16 cellular contexts compared by ENCODE assay signal in the genomic region with DNA sequence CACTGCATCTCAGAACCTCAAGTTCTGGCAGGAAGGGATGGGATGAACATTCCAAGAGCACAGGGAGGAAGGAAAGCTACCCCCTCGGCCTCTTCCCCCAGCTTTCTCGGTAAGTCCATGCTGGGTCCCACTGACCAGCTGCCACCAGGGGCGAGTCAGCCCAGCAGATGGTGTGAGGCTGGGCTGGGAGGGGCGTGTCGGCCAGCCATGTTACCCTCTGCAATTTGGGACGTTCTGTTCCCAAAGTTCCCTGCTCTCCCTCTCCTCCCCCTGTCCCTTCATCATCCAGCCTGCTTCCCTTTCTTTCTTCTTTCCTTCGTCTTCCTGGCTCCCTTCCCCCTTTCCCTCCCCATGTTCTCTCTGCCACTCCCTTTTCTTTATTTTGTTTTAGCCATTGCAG.
"Had no signal": no experiment of that assay in that cellular context is flagged by ENCODE, and none has a peak within 500 bp of the region (broad histone marks: within the 10 kb centered on the region; RNA-seq: fewer than 3 reads in every experiment).

No MANE protein-coding gene starts in this region.

- H3K36me3 Mint-ChIP-seq: activated naive CD4-positive, alpha-beta T cell treated with anti-CD3 and anti-CD28 coated beads, Interleukin-2, amount 50 U/mL, for 24 hours; natural killer cell treated with Interleukin-12 subunit alpha and Interleukin-12 subunit beta and Interleukin-15 and Interleukin-18, amount 100 ng/mL, for 72 hours had no signal

- H3K27ac ChIP-seq: tibial artery, uterus had no signal

- ATAC-seq: mucosa of descending colon; natural killer cell treated with Interleukin-12 subunit alpha and Interleukin-12 subunit beta and Interleukin-15 and Interleukin-18, amount 100 ng/mL, for 72 hours had no signal

- H3K9me3 Mint-ChIP-seq: activated naive CD4-positive, alpha-beta T cell treated with anti-CD3 and anti-CD28 coated beads, Interleukin-2, amount 50 U/mL, for 24 hours; central memory CD8-positive, alpha-beta T cell; natural killer cell treated with Interleukin-12 subunit alpha and Interleukin-12 subunit beta and Interleukin-15 and Interleukin-18, amount 100 ng/mL, for 72 hours had no signal

- H3K4me3 Mint-ChIP-seq: activated naive CD4-positive, alpha-beta T cell treated with anti-CD3 and anti-CD28 coated beads, Interleukin-2, amount 50 U/mL, for 24 hours; central memory CD8-positive, alpha-beta T cell; natural killer cell treated with Interleukin-12 subunit alpha and Interleukin-12 subunit beta and Interleukin-15 and Interleukin-18, amount 100 ng/mL, for 72 hours; T-helper 1 cell treated with Interleukin-12 subunit alpha and Interleukin-12 subunit beta and Interleukin-4 antibody, amounts not matched to agents 30 μg/mL and 1 μg/mL, for 36 hours had no signal

- H3K4me1 ChIP-seq: uterus had no signal

- H3K4me1 Mint-ChIP-seq: activated naive CD4-positive, alpha-beta T cell treated with anti-CD3 and anti-CD28 coated beads, Interleukin-2, amount 50 U/mL, for 24 hours; central memory CD8-positive, alpha-beta T cell had no signal

- H3K27me3 ChIP-seq: tibial artery, uterus had no signal

- H3K4me3 ChIP-seq: lung, mucosa of descending colon, tibial artery, uterus had no signal

- DNase-seq: activated CD4-positive, alpha-beta T cell treated with anti-CD3 and anti-CD28 coated beads, Interleukin-2, amount 50 U/mL, for 4 hours; activated effector memory CD4-positive, alpha-beta T cell treated with Interleukin-2 at 50 U/mL for 16 hours; activated T-cell treated with anti-CD3 and anti-CD28 coated beads, Interleukin-2, amount 50 U/mL, for 1 hour; hippocampal formation; kidney glomerular epithelial cell; mucosa of descending colon; stimulated activated CD4-positive, alpha-beta T cell treated with anti-CD3 and anti-CD28 coated beads, Interleukin-15, amount 100 ng/mL, for 24 hours; stimulated activated CD4-positive, alpha-beta T cell treated with anti-CD3 and anti-CD28 coated beads, Interleukin-4, amount 100 ng/mL, for 24 hours; tibial artery; uterus had no signal

- H3K9me3 ChIP-seq: mucosa of descending colon, tibial artery, uterus had no signal

- H3K27ac Mint-ChIP-seq: activated naive CD4-positive, alpha-beta T cell treated with anti-CD3 and anti-CD28 coated beads, Interleukin-2, amount 50 U/mL, for 24 hours; natural killer cell treated with Interleukin-12 subunit alpha and Interleukin-12 subunit beta and Interleukin-15 and Interleukin-18, amount 100 ng/mL, for 72 hours; T-helper 1 cell treated with Interleukin-12 subunit alpha and Interleukin-12 subunit beta and Interleukin-4 antibody, amounts not matched to agents 30 μg/mL and 1 μg/mL, for 36 hours had no signal

- H3K36me3 ChIP-seq: tibial artery, uterus had no signal

- FAIRE-seq: TTC549 had no signal
